12 cellular contexts compared by ENCODE assay signal in the genomic region with DNA sequence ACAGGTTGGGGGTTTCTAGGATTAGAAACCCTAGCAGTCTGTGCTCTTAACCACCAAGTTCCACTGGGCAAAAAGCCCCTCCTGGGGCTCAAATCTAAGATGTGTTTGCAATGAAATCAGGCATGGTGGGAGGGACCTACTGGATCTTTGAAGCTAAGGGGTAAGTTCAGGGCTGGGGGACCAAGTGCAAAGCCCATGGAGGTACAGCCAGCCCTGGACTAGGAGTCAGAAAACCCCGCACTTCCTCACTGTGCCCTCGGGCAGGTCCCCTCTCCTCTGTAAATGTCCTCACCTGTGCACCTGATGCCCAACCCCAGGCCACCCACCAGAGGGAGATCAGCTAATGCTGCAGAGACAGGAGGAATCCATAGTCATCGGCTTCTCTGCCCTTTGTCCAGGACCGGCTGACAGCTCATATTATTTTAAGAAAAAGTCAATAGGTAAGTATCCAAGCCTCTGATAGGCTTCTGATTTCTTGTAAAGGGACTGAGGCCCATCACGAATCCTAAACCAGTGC.
"Had no signal": no experiment of that assay in that cellular context is flagged by ENCODE, and none has a peak within 500 bp of the region (broad histone marks: within the 10 kb centered on the region; RNA-seq: fewer than 3 reads in every experiment).

No MANE protein-coding gene starts in this region.

- H3K27ac Mint-ChIP-seq: activated CD4-positive, alpha-beta T cell treated with anti-CD3 and anti-CD28 coated beads, Interleukin-2, amount 10 ng/mL, durations not matched to agents 24 days and 14 days; activated naive CD8-positive, alpha-beta T cell treated with anti-CD3 and anti-CD28 coated beads for 36 hours; dendritic cell treated with granulocyte-macrophage colony-stimulating factor and Interleukin-4, amounts not matched to agents 40 ng/mL and 50 ng/mL, for 4 days; effector memory CD8-positive, alpha-beta T cell; naive thymus-derived CD4-positive, alpha-beta T cell; T-cell had no signal

- H3K4me3 Mint-ChIP-seq: activated CD4-positive, alpha-beta T cell treated with anti-CD3 and anti-CD28 coated beads, Interleukin-2, amount 10 ng/mL, durations not matched to agents 24 days and 14 days; activated naive CD8-positive, alpha-beta T cell treated with anti-CD3 and anti-CD28 coated beads for 36 hours; dendritic cell treated with granulocyte-macrophage colony-stimulating factor and Interleukin-4, amounts not matched to agents 40 ng/mL and 50 ng/mL, for 4 days; effector memory CD8-positive, alpha-beta T cell; naive thymus-derived CD4-positive, alpha-beta T cell; T-cell had no signal

- H3K36me3 Mint-ChIP-seq: activated naive CD8-positive, alpha-beta T cell treated with anti-CD3 and anti-CD28 coated beads for 36 hours; naive thymus-derived CD4-positive, alpha-beta T cell; T-cell had no signal

- H3K4me1 Mint-ChIP-seq: activated CD4-positive, alpha-beta T cell treated with anti-CD3 and anti-CD28 coated beads, Interleukin-2, amount 10 ng/mL, durations not matched to agents 24 days and 14 days; activated naive CD8-positive, alpha-beta T cell treated with anti-CD3 and anti-CD28 coated beads for 36 hours; T-cell had no signal

- H3K4me1 ChIP-seq: tibial nerve had no signal

- H3K9me3 ChIP-seq: tibial nerve had no signal

- H3K36me3 ChIP-seq: brain microvascular endothelial cell, tibial nerve had no signal

- H3K4me3 ChIP-seq: skin epidermis, tibial nerve had no signal

- ATAC-seq: effector memory CD8-positive, alpha-beta T cell; naive thymus-derived CD4-positive, alpha-beta T cell; T-cell had no signal

- H3K27ac ChIP-seq: brain microvascular endothelial cell, skin epidermis, tibial nerve had no signal

- H3K9me3 Mint-ChIP-seq: activated CD4-positive, alpha-beta T cell treated with anti-CD3 and anti-CD28 coated beads, Interleukin-2, amount 10 ng/mL, durations not matched to agents 24 days and 14 days; activated naive CD8-positive, alpha-beta T cell treated with anti-CD3 and anti-CD28 coated beads for 36 hours; dendritic cell treated with granulocyte-macrophage colony-stimulating factor and Interleukin-4, amounts not matched to agents 40 ng/mL and 50 ng/mL, for 4 days; effector memory CD8-positive, alpha-beta T cell; naive thymus-derived CD4-positive, alpha-beta T cell; T-cell had no signal

- DNase-seq: activated CD4-positive, alpha-beta T cell treated with anti-CD3 and anti-CD28 coated beads, Interleukin-2, amount 10 ng/mL, durations not matched to agents 24 days and 14 days; activated naive CD8-positive, alpha-beta T cell treated with anti-CD3 and anti-CD28 coated beads for 36 hours; activated T-cell treated with anti-CD3 and anti-CD28 coated beads, Interleukin-2, amount 50 U/mL, for 1 hour; brain microvascular endothelial cell; effector memory CD8-positive, alpha-beta T cell; hypothalamus; midbrain; naive thymus-derived CD4-positive, alpha-beta T cell; T-cell had no signal
